1 cellular context compared by ENCODE assay signal in the genomic region with DNA sequence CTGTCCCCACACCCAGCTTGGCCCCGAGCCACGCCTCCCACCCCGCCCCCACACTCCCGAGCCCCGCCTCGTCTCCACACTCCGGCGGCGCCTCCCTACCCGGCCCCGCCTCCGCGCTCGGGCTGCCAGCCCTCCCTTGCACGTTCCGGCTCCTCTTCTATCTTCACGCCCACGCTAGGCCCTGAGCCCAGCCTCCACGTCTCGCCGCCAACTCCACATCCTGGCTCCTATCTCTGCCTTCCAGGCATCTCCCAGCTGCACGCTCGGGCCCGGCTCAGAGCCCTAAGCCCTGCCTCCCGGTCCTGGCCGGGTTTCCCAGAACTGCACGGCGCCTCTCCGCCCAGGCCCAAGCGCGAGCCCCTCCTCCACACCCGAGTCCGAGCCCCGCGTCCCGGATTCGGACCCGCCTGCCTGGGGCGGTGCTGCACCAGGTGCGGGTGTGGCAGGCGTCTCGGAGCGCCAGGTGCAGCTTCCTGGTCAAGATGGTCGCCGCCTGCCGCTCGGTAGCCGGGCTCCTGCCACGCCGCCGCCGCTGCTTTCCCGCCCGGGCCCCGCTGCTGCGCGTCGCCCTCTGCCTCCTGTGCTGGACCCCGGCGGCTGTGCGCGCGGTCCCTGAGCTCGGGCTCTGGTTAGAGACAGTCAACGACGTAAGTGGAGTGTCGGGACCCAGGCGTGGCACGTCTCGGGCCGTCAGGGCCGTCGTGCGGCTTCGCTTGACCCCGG.
TF ChIP-seq lines count a peak whose summit lies in the region.

A gene with protein sequence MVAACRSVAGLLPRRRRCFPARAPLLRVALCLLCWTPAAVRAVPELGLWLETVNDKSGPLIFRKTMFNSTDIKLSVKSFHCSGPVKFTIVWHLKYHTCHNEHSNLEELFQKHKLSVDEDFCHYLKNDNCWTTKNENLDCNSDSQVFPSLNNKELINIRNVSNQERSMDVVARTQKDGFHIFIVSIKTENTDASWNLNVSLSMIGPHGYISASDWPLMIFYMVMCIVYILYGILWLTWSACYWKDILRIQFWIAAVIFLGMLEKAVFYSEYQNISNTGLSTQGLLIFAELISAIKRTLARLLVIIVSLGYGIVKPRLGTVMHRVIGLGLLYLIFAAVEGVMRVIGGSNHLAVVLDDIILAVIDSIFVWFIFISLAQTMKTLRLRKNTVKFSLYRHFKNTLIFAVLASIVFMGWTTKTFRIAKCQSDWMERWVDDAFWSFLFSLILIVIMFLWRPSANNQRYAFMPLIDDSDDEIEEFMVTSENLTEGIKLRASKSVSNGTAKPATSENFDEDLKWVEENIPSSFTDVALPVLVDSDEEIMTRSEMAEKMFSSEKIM (plus strand): TSS at position 160 of the 723 bp plus-strand sequence. CDS start 323 bp downstream, at position 483.

TF ChIP-seq in HepG2, 621 proteins besides CTCF, POLR2A, EP300 and RAD21 (continued from another document and continues in another):
- TF ChIP-seq, protein P1, sequence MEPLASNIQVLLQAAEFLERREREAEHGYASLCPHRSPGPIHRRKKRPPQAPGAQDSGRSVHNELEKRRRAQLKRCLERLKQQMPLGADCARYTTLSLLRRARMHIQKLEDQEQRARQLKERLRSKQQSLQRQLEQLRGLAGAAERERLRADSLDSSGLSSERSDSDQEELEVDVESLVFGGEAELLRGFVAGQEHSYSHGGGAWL (CRISPR knock-in tag; IDR thresholded peaks at IDR 0.05) = peak; percentile 87
- TF ChIP-seq ARID2 (CRISPR knock-in tag; IDR thresholded peaks at IDR 0.05; ENCODE audit: borderline replicate concordance) (no peak), ZNF335 (CRISPR knock-in tag; IDR thresholded peaks at IDR 0.05) (no peak), ETV5 (CRISPR knock-in tag; IDR thresholded peaks at IDR 0.05; ENCODE audit: borderline replicate concordance) (peak; percentile 69), ZNF101 (CRISPR knock-in tag; IDR thresholded peaks at IDR 0.05; ENCODE audit: borderline replicate concordance, low read depth) (peak; percentile 93; the same call in 1 of the 2 replicates), KDM2A (CRISPR knock-in tag; IDR thresholded peaks at IDR 0.05; ENCODE audit: borderline replicate concordance, low read depth) (peak; percentile 80), ZNF772 (CRISPR knock-in tag; IDR thresholded peaks at IDR 0.05) (peak; percentile 91; the same call in 1 of the 2 replicates), RFXAP (CRISPR knock-in tag; IDR thresholded peaks at IDR 0.05; ENCODE audit: borderline replicate concordance) (peak; percentile 36; the same call in 1 of the 2 replicates), ZNF570 (CRISPR knock-in tag; IDR thresholded peaks at IDR 0.05; ENCODE audit: borderline replicate concordance) (no peak), ZNF136 (CRISPR knock-in tag; IDR thresholded peaks at IDR 0.05; ENCODE audit: low read depth) (no peak), ZNF563 (CRISPR knock-in tag; IDR thresholded peaks at IDR 0.05) (peak; percentile 98), ZNF569 (CRISPR knock-in tag; IDR thresholded peaks at IDR 0.05; ENCODE audit: borderline replicate concordance) (no peak), ZNF484 (CRISPR knock-in tag; IDR thresholded peaks at IDR 0.05; ENCODE audit: borderline replicate concordance, low read depth) (peak; percentile 64; the same call in 1 of the 2 replicates), BHLHE40 (IDR thresholded peaks at IDR 0.05; ENCODE audit: low read length) (peak; percentile 90), ZBTB8A (CRISPR knock-in tag; IDR thresholded peaks at IDR 0.05; ENCODE audit: borderline replicate concordance, low read depth) (no peak), SMAD9 (CRISPR knock-in tag; IDR thresholded peaks at IDR 0.05) (no peak), ZNF263 (CRISPR knock-in tag; IDR thresholded peaks at IDR 0.05) (peak; percentile 50), CENPX (CRISPR knock-in tag; IDR thresholded peaks at IDR 0.05) (no peak), PCBP2 (optimal IDR thresholded peaks at IDR 0.05; ENCODE audit: low read depth, low read length, poor library complexity, severe bottlenecking) (no peak), NFYB (CRISPR knock-in tag; IDR thresholded peaks at IDR 0.05) (no peak), DR1 (CRISPR knock-in tag; IDR thresholded peaks at IDR 0.05) (peak; percentile 86), ZFX (CRISPR knock-in tag; IDR thresholded peaks at IDR 0.05; ENCODE audit: low read depth) (peak; percentile 97), PHF5A (CRISPR knock-in tag; IDR thresholded peaks at IDR 0.05; ENCODE audit: low read depth, unreplicated experiment) (no peak), MYC (CRISPR knock-in tag; IDR thresholded peaks at IDR 0.05; ENCODE audit: borderline replicate concordance) (peak; percentile 78), MIXL1 (CRISPR knock-in tag; IDR thresholded peaks at IDR 0.05) (no peak), ZNF235 (CRISPR knock-in tag; IDR thresholded peaks at IDR 0.05; ENCODE audit: borderline replicate concordance) (no peak), ATRX (CRISPR knock-in tag; IDR thresholded peaks at IDR 0.05; ENCODE audit: borderline replicate concordance) (no peak), SNAPC2 (CRISPR knock-in tag; IDR thresholded peaks at IDR 0.05) (no peak; the same call in 1 of the 2 replicates), PITX1 (CRISPR knock-in tag; IDR thresholded peaks at IDR 0.05) (peak; percentile 60), BORCS8-MEF2B (CRISPR knock-in tag; IDR thresholded peaks at IDR 0.05) (peak; percentile 70), ZC3H4 (CRISPR knock-in tag; IDR thresholded peaks at IDR 0.05; ENCODE audit: borderline replicate concordance) (no peak), GTF3A (CRISPR knock-in tag; conservative IDR thresholded peaks at IDR 0.05) (peak; percentile 97), NCOA2 (CRISPR knock-in tag; IDR thresholded peaks at IDR 0.05) (peak; percentile 45; the same call in 1 of the 2 replicates), ZNF629 (CRISPR knock-in tag; conservative IDR thresholded peaks at IDR 0.05) (peak; percentile 52; the same call in 1 of the 2 replicates), RXRA (CRISPR knock-in tag; IDR thresholded peaks at IDR 0.05) (no peak; the same call in none of the 2 replicates), EZH2 (conservative IDR thresholded peaks at IDR 0.05; ENCODE audit: low read depth, low read length) (no peak), TBP (CRISPR knock-in tag; IDR thresholded peaks at IDR 0.05) (peak; percentile 96; the same call in 1 of the 2 replicates), ZNF83 (CRISPR knock-in tag; IDR thresholded peaks at IDR 0.05; ENCODE audit: borderline replicate concordance) (no peak), MYNN (CRISPR knock-in tag; IDR thresholded peaks at IDR 0.05; ENCODE audit: low read depth) (no peak), ZNF720 (CRISPR knock-in tag; IDR thresholded peaks at IDR 0.05) (no peak), NPAS2 (CRISPR knock-in tag; IDR thresholded peaks at IDR 0.05; ENCODE audit: borderline replicate concordance) (no peak), ZNF501 (CRISPR knock-in tag; IDR thresholded peaks at IDR 0.05) (peak; percentile 96), SYNCRIP (IDR thresholded peaks at IDR 0.05; ENCODE audit: insufficient read depth, low read depth, low read length) (no peak)
- TF ChIP-seq, protein P2, sequence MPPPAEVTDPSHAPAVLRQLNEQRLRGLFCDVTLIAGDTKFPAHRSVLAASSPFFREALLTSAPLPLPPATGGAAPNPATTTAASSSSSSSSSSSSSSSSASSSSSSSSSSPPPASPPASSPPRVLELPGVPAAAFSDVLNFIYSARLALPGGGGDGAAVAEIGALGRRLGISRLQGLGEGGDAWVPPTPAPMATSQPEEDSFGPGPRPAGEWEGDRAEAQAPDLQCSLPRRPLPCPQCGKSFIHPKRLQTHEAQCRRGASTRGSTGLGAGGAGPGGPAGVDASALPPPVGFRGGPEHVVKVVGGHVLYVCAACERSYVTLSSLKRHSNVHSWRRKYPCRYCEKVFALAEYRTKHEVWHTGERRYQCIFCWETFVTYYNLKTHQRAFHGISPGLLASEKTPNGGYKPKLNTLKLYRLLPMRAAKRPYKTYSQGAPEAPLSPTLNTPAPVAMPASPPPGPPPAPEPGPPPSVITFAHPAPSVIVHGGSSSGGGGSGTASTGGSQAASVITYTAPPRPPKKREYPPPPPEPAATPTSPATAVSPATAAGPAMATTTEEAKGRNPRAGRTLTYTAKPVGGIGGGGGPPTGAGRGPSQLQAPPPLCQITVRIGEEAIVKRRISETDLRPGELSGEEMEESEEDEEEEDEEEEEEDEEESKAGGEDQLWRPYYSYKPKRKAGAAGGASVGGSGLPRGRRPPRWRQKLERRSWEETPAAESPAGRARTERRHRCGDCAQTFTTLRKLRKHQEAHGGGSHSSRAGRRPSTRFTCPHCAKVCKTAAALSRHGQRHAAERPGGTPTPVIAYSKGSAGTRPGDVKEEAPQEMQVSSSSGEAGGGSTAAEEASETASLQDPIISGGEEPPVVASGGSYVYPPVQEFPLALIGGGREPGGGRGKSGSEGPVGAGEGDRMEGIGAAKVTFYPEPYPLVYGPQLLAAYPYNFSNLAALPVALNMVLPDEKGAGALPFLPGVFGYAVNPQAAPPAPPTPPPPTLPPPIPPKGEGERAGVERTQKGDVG (CRISPR knock-in tag; IDR thresholded peaks at IDR 0.05; ENCODE audit: borderline replicate concordance) = no peak
- TF ChIP-seq, protein P3, sequence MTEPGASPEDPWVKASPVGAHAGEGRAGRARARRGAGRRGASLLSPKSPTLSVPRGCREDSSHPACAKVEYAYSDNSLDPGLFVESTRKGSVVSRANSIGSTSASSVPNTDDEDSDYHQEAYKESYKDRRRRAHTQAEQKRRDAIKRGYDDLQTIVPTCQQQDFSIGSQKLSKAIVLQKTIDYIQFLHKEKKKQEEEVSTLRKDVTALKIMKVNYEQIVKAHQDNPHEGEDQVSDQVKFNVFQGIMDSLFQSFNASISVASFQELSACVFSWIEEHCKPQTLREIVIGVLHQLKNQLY (CRISPR knock-in tag; IDR thresholded peaks at IDR 0.05) = no peak
- TF ChIP-seq, protein P4, sequence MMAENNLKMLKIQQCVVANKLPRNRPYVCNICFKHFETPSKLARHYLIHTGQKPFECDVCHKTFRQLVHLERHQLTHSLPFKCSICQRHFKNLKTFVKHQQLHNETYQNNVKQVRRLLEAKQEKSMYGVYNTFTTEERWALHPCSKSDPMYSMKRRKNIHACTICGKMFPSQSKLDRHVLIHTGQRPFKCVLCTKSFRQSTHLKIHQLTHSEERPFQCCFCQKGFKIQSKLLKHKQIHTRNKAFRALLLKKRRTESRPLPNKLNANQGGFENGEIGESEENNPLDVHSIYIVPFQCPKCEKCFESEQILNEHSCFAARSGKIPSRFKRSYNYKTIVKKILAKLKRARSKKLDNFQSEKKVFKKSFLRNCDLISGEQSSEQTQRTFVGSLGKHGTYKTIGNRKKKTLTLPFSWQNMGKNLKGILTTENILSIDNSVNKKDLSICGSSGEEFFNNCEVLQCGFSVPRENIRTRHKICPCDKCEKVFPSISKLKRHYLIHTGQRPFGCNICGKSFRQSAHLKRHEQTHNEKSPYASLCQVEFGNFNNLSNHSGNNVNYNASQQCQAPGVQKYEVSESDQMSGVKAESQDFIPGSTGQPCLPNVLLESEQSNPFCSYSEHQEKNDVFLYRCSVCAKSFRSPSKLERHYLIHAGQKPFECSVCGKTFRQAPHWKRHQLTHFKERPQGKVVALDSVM (CRISPR knock-in tag; IDR thresholded peaks at IDR 0.05) = peak; percentile 48; the same call in 1 of the 2 replicates
- TF ChIP-seq, protein P5, sequence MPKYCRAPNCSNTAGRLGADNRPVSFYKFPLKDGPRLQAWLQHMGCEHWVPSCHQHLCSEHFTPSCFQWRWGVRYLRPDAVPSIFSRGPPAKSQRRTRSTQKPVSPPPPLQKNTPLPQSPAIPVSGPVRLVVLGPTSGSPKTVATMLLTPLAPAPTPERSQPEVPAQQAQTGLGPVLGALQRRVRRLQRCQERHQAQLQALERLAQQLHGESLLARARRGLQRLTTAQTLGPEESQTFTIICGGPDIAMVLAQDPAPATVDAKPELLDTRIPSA (CRISPR knock-in tag; IDR thresholded peaks at IDR 0.05; ENCODE audit: borderline replicate concordance) = no peak
- TF ChIP-seq, protein P6, sequence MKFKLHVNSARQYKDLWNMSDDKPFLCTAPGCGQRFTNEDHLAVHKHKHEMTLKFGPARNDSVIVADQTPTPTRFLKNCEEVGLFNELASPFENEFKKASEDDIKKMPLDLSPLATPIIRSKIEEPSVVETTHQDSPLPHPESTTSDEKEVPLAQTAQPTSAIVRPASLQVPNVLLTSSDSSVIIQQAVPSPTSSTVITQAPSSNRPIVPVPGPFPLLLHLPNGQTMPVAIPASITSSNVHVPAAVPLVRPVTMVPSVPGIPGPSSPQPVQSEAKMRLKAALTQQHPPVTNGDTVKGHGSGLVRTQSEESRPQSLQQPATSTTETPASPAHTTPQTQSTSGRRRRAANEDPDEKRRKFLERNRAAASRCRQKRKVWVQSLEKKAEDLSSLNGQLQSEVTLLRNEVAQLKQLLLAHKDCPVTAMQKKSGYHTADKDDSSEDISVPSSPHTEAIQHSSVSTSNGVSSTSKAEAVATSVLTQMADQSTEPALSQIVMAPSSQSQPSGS (CRISPR knock-in tag; IDR thresholded peaks at IDR 0.05) = peak; percentile 44; the same call in 1 of the 2 replicates
- TF ChIP-seq, protein P7, sequence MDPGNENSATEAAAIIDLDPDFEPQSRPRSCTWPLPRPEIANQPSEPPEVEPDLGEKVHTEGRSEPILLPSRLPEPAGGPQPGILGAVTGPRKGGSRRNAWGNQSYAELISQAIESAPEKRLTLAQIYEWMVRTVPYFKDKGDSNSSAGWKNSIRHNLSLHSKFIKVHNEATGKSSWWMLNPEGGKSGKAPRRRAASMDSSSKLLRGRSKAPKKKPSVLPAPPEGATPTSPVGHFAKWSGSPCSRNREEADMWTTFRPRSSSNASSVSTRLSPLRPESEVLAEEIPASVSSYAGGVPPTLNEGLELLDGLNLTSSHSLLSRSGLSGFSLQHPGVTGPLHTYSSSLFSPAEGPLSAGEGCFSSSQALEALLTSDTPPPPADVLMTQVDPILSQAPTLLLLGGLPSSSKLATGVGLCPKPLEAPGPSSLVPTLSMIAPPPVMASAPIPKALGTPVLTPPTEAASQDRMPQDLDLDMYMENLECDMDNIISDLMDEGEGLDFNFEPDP (CRISPR knock-in tag; conservative IDR thresholded peaks at IDR 0.05) = no peak
- TF ChIP-seq, protein P8, sequence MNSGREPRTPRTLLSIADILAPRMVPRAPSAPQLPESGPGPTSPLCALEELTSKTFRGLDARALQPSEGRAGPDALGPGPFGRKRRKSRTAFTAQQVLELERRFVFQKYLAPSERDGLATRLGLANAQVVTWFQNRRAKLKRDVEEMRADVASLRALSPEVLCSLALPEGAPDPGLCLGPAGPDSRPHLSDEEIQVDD (CRISPR knock-in tag; IDR thresholded peaks at IDR 0.05; ENCODE audit: borderline replicate concordance) = peak; percentile 97
- TF ChIP-seq, protein P9, sequence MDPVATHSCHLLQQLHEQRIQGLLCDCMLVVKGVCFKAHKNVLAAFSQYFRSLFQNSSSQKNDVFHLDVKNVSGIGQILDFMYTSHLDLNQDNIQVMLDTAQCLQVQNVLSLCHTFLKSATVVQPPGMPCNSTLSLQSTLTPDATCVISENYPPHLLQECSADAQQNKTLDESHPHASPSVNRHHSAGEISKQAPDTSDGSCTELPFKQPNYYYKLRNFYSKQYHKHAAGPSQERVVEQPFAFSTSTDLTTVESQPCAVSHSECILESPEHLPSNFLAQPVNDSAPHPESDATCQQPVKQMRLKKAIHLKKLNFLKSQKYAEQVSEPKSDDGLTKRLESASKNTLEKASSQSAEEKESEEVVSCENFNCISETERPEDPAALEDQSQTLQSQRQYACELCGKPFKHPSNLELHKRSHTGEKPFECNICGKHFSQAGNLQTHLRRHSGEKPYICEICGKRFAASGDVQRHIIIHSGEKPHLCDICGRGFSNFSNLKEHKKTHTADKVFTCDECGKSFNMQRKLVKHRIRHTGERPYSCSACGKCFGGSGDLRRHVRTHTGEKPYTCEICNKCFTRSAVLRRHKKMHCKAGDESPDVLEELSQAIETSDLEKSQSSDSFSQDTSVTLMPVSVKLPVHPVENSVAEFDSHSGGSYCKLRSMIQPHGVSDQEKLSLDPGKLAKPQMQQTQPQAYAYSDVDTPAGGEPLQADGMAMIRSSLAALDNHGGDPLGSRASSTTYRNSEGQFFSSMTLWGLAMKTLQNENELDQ (CRISPR knock-in tag; IDR thresholded peaks at IDR 0.05; ENCODE audit: borderline replicate concordance) = no peak; the same call in 1 of the 2 replicates
